Comparison of ENCODE assay signal across 2 cellular contexts in the genomic region with DNA sequence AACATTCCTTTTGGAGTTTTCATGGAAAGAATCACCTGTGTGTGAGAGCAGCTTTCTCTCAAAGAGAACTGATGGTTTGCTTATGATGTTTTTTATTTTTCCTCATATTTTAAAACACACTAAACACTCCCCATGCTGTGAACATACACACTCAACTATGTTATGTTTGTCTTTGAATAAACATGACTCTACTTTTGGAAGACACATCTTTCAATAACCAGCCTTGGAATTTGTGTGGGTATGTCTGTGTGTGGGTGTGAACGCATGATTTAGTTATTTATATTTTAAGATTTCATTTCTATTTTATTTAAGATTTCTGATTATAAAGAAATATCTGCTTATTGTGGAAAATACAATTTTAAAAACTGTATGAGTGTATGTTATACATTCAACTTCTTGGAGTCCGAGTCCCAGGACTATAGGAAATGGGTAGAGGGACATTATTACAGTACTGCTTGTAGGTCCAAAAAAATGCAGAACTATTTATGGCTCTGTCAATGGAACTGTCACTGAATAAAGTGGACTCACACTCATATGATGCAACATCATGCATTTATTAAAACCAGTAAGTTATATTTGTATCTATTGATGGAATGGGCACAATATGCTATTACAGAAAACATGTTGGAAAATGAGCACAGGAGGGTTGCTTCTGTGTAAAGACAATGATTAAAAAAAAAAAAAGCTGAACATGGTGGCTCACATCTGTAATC.
TF ChIP-seq lines count a peak whose summit lies in the region.

No MANE protein-coding gene starts in this region.

TF ChIP-seq in SK-N-SH, 30 proteins besides CTCF, POLR2A, EP300 and RAD21 (continued from another document):
- TF ChIP-seq, protein P1, sequence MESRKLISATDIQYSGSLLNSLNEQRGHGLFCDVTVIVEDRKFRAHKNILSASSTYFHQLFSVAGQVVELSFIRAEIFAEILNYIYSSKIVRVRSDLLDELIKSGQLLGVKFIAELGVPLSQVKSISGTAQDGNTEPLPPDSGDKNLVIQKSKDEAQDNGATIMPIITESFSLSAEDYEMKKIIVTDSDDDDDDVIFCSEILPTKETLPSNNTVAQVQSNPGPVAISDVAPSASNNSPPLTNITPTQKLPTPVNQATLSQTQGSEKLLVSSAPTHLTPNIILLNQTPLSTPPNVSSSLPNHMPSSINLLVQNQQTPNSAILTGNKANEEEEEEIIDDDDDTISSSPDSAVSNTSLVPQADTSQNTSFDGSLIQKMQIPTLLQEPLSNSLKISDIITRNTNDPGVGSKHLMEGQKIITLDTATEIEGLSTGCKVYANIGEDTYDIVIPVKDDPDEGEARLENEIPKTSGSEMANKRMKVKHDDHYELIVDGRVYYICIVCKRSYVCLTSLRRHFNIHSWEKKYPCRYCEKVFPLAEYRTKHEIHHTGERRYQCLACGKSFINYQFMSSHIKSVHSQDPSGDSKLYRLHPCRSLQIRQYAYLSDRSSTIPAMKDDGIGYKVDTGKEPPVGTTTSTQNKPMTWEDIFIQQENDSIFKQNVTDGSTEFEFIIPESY (IDR thresholded peaks at IDR 0.05; ENCODE audit: borderline replicate concordance, low read depth) = no peak
- TF ChIP-seq NRF1 (IDR thresholded peaks at IDR 0.05; ENCODE audit: low read depth, low read length) (no peak), POLR2AphosphoS5 (IDR thresholded peaks at IDR 0.05; ENCODE audit: low read depth, low read length) (no peak), MEF2A (IDR thresholded peaks at IDR 0.05; ENCODE audit: borderline replicate concordance, low read depth) (no peak), MXI1 (IDR thresholded peaks at IDR 0.05; ENCODE audit: low read depth, low read length) (no peak), RXRA (IDR thresholded peaks at IDR 0.05; ENCODE audit: borderline replicate concordance, low read depth) (no peak), TAF1 (IDR thresholded peaks at IDR 0.05; ENCODE audit: borderline replicate concordance, low read depth, low read length) (no peak), TCF12 (IDR thresholded peaks at IDR 0.05) (no peak), SIN3A (IDR thresholded peaks at IDR 0.05; ENCODE audit: borderline replicate concordance, low read depth, low read length) (no peak), SMC3 (IDR thresholded peaks at IDR 0.05; ENCODE audit: low read depth, low read length) (no peak), TEAD4 (IDR thresholded peaks at IDR 0.05; ENCODE audit: borderline replicate concordance, insufficient read depth) (no peak), EZH2phosphoT487 (IDR thresholded peaks at IDR 0.05; ENCODE audit: borderline replicate concordance, low read depth) (no peak)
- TF ChIP-seq, protein P2, sequence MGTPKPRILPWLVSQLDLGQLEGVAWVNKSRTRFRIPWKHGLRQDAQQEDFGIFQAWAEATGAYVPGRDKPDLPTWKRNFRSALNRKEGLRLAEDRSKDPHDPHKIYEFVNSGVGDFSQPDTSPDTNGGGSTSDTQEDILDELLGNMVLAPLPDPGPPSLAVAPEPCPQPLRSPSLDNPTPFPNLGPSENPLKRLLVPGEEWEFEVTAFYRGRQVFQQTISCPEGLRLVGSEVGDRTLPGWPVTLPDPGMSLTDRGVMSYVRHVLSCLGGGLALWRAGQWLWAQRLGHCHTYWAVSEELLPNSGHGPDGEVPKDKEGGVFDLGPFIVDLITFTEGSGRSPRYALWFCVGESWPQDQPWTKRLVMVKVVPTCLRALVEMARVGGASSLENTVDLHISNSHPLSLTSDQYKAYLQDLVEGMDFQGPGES (IDR thresholded peaks at IDR 0.05; ENCODE audit: low read depth, low read length) = no peak
- TF ChIP-seq, protein P3, sequence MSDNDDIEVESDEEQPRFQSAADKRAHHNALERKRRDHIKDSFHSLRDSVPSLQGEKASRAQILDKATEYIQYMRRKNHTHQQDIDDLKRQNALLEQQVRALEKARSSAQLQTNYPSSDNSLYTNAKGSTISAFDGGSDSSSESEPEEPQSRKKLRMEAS (IDR thresholded peaks at IDR 0.05; ENCODE audit: low read depth) = no peak

TF ChIP-seq in SK-N-SH treated with all-trans-retinoic acid at 6 μM for 48 hours, 23 proteins besides CTCF, POLR2A, EP300 and RAD21 (continued from another document):
- TF ChIP-seq, protein P4, sequence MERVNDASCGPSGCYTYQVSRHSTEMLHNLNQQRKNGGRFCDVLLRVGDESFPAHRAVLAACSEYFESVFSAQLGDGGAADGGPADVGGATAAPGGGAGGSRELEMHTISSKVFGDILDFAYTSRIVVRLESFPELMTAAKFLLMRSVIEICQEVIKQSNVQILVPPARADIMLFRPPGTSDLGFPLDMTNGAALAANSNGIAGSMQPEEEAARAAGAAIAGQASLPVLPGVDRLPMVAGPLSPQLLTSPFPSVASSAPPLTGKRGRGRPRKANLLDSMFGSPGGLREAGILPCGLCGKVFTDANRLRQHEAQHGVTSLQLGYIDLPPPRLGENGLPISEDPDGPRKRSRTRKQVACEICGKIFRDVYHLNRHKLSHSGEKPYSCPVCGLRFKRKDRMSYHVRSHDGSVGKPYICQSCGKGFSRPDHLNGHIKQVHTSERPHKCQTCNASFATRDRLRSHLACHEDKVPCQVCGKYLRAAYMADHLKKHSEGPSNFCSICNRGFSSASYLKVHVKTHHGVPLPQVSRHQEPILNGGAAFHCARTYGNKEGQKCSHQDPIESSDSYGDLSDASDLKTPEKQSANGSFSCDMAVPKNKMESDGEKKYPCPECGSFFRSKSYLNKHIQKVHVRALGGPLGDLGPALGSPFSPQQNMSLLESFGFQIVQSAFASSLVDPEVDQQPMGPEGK (CRISPR knock-in tag; IDR thresholded peaks at IDR 0.05; ENCODE audit: borderline replicate concordance) = no peak
- no peak for TF ChIP-seq ZNF70 (CRISPR knock-in tag; IDR thresholded peaks at IDR 0.05)
- TF ChIP-seq, protein P5, sequence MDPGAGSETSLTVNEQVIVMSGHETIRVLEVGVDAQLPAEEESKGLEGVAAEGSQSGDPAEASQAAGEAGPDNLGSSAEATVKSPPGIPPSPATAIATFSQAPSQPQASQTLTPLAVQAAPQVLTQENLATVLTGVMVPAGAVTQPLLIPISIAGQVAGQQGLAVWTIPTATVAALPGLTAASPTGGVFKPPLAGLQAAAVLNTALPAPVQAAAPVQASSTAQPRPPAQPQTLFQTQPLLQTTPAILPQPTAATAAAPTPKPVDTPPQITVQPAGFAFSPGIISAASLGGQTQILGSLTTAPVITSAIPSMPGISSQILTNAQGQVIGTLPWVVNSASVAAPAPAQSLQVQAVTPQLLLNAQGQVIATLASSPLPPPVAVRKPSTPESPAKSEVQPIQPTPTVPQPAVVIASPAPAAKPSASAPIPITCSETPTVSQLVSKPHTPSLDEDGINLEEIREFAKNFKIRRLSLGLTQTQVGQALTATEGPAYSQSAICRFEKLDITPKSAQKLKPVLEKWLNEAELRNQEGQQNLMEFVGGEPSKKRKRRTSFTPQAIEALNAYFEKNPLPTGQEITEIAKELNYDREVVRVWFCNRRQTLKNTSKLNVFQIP (CRISPR knock-in tag; IDR thresholded peaks at IDR 0.05; ENCODE audit: borderline replicate concordance, low read depth) = no peak
- no peak for TF ChIP-seq ZC3H10 (CRISPR knock-in tag; IDR thresholded peaks at IDR 0.05)
- no peak for TF ChIP-seq ISL1 (CRISPR knock-in tag; IDR thresholded peaks at IDR 0.05)
- no peak for TF ChIP-seq ARNTL (CRISPR knock-in tag; IDR thresholded peaks at IDR 0.05; ENCODE audit: borderline replicate concordance, low read depth)
- no peak for TF ChIP-seq ZFP3 (CRISPR knock-in tag; IDR thresholded peaks at IDR 0.05)
- no peak for TF ChIP-seq PPARA (CRISPR knock-in tag; IDR thresholded peaks at IDR 0.05; ENCODE audit: borderline replicate concordance)
- no peak for TF ChIP-seq ESRRG (CRISPR knock-in tag; IDR thresholded peaks at IDR 0.05)
- TF ChIP-seq BACH2 (CRISPR knock-in tag; IDR thresholded peaks at IDR 0.05; ENCODE audit: borderline replicate concordance) = no peak
- TF ChIP-seq, protein P6, sequence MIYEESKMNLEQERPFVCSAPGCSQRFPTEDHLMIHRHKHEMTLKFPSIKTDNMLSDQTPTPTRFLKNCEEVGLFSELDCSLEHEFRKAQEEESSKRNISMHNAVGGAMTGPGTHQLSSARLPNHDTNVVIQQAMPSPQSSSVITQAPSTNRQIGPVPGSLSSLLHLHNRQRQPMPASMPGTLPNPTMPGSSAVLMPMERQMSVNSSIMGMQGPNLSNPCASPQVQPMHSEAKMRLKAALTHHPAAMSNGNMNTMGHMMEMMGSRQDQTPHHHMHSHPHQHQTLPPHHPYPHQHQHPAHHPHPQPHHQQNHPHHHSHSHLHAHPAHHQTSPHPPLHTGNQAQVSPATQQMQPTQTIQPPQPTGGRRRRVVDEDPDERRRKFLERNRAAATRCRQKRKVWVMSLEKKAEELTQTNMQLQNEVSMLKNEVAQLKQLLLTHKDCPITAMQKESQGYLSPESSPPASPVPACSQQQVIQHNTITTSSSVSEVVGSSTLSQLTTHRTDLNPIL (CRISPR knock-in tag; IDR thresholded peaks at IDR 0.05; ENCODE audit: low read depth) = no peak
- no peak for TF ChIP-seq ZNF8 (CRISPR knock-in tag; IDR thresholded peaks at IDR 0.05)
TF ChIP-seq in SK-N-SH treated with all-trans-retinoic acid at 6 μM for 48 hours: peak in this region for 0.
